Comparison of ENCODE assay signal across 17 cellular contexts in genomic region chr12:11856971-11857370, GRCh38.
DNase-seq lines count a peak whose midpoint lies in the region; ATAC-seq and TF ChIP-seq lines count a peak whose summit lies in the region.
"Had no signal": no experiment of that assay in that cellular context is flagged by ENCODE, and none has a peak within 500 bp of the region (broad histone marks: within the 10 kb centered on the region; RNA-seq: fewer than 3 reads in every experiment).

No MANE protein-coding gene starts in this region.

- H3K4me1 Mint-ChIP-seq in WTC11 = peaks cover 85% of the 10 kb centered on the region
- H3K4me1 Mint-ChIP-seq in progenitor cell of endocrine pancreas (ENCODE audit: low read depth) = peaks cover 33% of the 10 kb centered on the region

- no peaks in the 10 kb centered on the region for H4K20me1 ChIP-seq in BLaER1 treated with 17β-estradiol and CSF1 and Interleukin-3, amounts not matched to agents 10 nM and 100 nM

- CTCF ChIA-PET in WTC11 (lab: Charles Lee) = interaction anchor here (1.8 to 2.0 kb wide), 2 partner anchors 44 to 123 kb away, joined by 8 to 11 read pairs; no protein-coding TSS in a partner anchor

- H3K4me2 ChIP-seq in BLaER1 treated with 17β-estradiol and CSF1 and Interleukin-3, amounts not matched to agents 10 nM and 100 nM = peak overlapping the region; percentile 69 to 93 (median 83); a peak in 21 of 22 replicates

- TF ChIP-seq POLR2A in lower leg skin (IDR thresholded peaks at IDR 0.05) = no peak

- H3K9ac ChIP-seq in BLaER1 treated with 17β-estradiol and CSF1 and Interleukin-3, amounts not matched to agents 10 nM and 100 nM = peak overlapping the region in 9 of 11 experiments; percentile 73 to 83 (median 79); a peak in 16 of 22 replicates

- peak; percentile 22 for DNase-seq in KBM-7
- no peak for DNase-seq in WTC11 (ENCODE audit: low spot score)
- no peak for DNase-seq in lower lobe of right lung
- no peak for DNase-seq in progenitor cell of endocrine pancreas (ENCODE audit: low spot score, unreplicated experiment)
- no peak for DNase-seq in NCI-H1930 (lab: John Stamatoyannopoulos, UW)
- no peak for DNase-seq in lower leg skin (ENCODE audit: low spot score in 2 of 2)
- DNase-seq: activated CD4-positive, alpha-beta T cell treated with anti-CD3 and anti-CD28 coated beads, Interleukin-2, amount 50 U/mL, for 48 hours; activated gamma-delta T cell; BE2C; natural killer cell; NCI-H1417 treated with DMSO at 0.1 percent for 48 hours; NCI-H526; stimulated activated CD4-positive, alpha-beta T cell treated with anti-CD3 and anti-CD28 coated beads, Interleukin-4, amount 100 ng/mL, for 24 hours; T-helper 9 cell had no signal

- H3K4me3 Mint-ChIP-seq in WTC11 (no peak overlapping the region), progenitor cell of endocrine pancreas (ENCODE audit: low read depth) (no peak overlapping the region)
- H3K4me3 Mint-ChIP-seq: natural killer cell had no signal

- ATAC-seq in WTC11 (no peak), lower lobe of right lung (peak; percentile 50 to 70), GM19463 (IDR thresholded peaks at IDR 0.05; ENCODE audit: unreplicated experiment) (no peak)

- TF ChIP-seq CTCF in WTC11 (IDR thresholded peaks at IDR 0.05) (no peak), lower lobe of right lung (IDR thresholded peaks at IDR 0.05) (no peak), progenitor cell of endocrine pancreas (IDR thresholded peaks at IDR 0.05; ENCODE audit: unreplicated experiment) (no peak), lower leg skin (IDR thresholded peaks at IDR 0.05) (no peak)

- intact Hi-C loops in lower lobe of right lung (cut with DNase I) (no loop called here), lower leg skin (cut with DNase I; ENCODE audit: low total_unique reads) (loop anchor here (10.0 kb wide), 1 partner anchor 468 kb away; no protein-coding TSS in a partner anchor)

- WGBS in lower leg skin, 2 donors = 69 to 83% methylated on average over 7 of the region's 7 CpGs

- H3K27me3 Mint-ChIP-seq in WTC11 (ENCODE audit: low read depth) (no peaks in the 10 kb centered on the region), progenitor cell of endocrine pancreas (no peaks in the 10 kb centered on the region)

- H3K9me3 ChIP-seq in BLaER1 treated with 17β-estradiol and CSF1 and Interleukin-3, amounts not matched to agents 10 nM and 100 nM (replicated peaks in 1 of 11) = peaks cover 0 to 38% (median 27%) of the 10 kb centered on the region in 11 experiments; a peak in 15 of 22 replicates
- no peaks in the 10 kb centered on the region for H3K9me3 ChIP-seq in lower lobe of right lung
- H3K9me3 ChIP-seq: BE2C had no signal

- H3K36me3 Mint-ChIP-seq in WTC11 = peaks cover 12% of the 10 kb centered on the region
- H3K36me3 Mint-ChIP-seq in progenitor cell of endocrine pancreas (ENCODE audit: insufficient read depth) = peaks cover 34% of the 10 kb centered on the region

- peaks cover 63 to 90% (median 81%) of the 10 kb centered on the region in 11 experiments for H3K36me3 ChIP-seq in BLaER1 treated with 17β-estradiol and CSF1 and Interleukin-3, amounts not matched to agents 10 nM and 100 nM
- H3K36me3 ChIP-seq in lower lobe of right lung = peaks cover 45% of the 10 kb centered on the region
- H3K36me3 ChIP-seq: BE2C had no signal

- H3K4me1 ChIP-seq in BLaER1 treated with 17β-estradiol and CSF1 and Interleukin-3, amounts not matched to agents 10 nM and 100 nM = peaks cover 65 to 100% (median 90%) of the 10 kb centered on the region in 10 experiments
- peaks cover 33% of the 10 kb centered on the region for H3K4me1 ChIP-seq in lower lobe of right lung
- H3K4me1 ChIP-seq: BE2C had no signal

- H3K9me3 Mint-ChIP-seq in WTC11 (0 out of 2 replicates have a peak, but pooled peaks cover under 1% of the 10 kb centered on the region), progenitor cell of endocrine pancreas (ENCODE audit: low read depth) (no peaks in the 10 kb centered on the region)
- H3K9me3 Mint-ChIP-seq: natural killer cell had no signal

- POLR2A ChIA-PET in WTC11 (lab: Charles Lee) = interaction anchor here (1.4 kb wide), 1 partner anchor 44 kb away, joined by 3 read pairs; no protein-coding TSS in a partner anchor

- H3K27ac ChIP-seq in BLaER1 treated with 17β-estradiol and CSF1 and Interleukin-3, amounts not matched to agents 10 nM and 100 nM = peak overlapping the region; percentile 61 to 95 (median 90)
- H3K27ac ChIP-seq in lower lobe of right lung = no peak overlapping the region
- H3K27ac ChIP-seq: RWPE1 had no signal

- in situ Hi-C loops in KBM-7 (cut with MboI; ENCODE audit: low pct_unique_long_range_greater_than_20kb, low sequenced_read_pairs) = no loop called here

- no peaks in the 10 kb centered on the region for H3K27me3 ChIP-seq in BLaER1 treated with 17β-estradiol and CSF1 and Interleukin-3, amounts not matched to agents 10 nM and 100 nM
- no peaks in the 10 kb centered on the region for H3K27me3 ChIP-seq in lower lobe of right lung (ENCODE audit: low read depth)
- H3K27me3 ChIP-seq: BE2C had no signal

- H3K4me3 ChIP-seq in BLaER1 treated with 17β-estradiol and CSF1 and Interleukin-3, amounts not matched to agents 10 nM and 100 nM = no peak overlapping the region; a peak in 1 of 20 replicates
- H3K4me3 ChIP-seq in lower lobe of right lung (no peak overlapping the region), lower leg skin (ENCODE audit: low read depth, poor library complexity, severe bottlenecking) (no peak overlapping the region)

- peak overlapping the region; percentile 98 for H3K27ac Mint-ChIP-seq in WTC11
- H3K27ac Mint-ChIP-seq in progenitor cell of endocrine pancreas = no peak overlapping the region

TF ChIP-seq in WTC11, 78 proteins besides CTCF, POLR2A, EP300 and RAD21 (continues in another document):
- TF ChIP-seq ETV6 (CRISPR knock-in tag; IDR thresholded peaks at IDR 0.05) (no peak), ARID4B (CRISPR knock-in tag; IDR thresholded peaks at IDR 0.05; ENCODE audit: borderline replicate concordance) (no peak), ZNF396 (CRISPR knock-in tag; IDR thresholded peaks at IDR 0.05; ENCODE audit: borderline replicate concordance) (no peak), PREB (CRISPR knock-in tag; IDR thresholded peaks at IDR 0.05; ENCODE audit: borderline replicate concordance) (no peak), JAZF1 (CRISPR knock-in tag; IDR thresholded peaks at IDR 0.05) (no peak), CREM (CRISPR knock-in tag; IDR thresholded peaks at IDR 0.05) (no peak), NR3C1 (CRISPR knock-in tag; conservative IDR thresholded peaks at IDR 0.05; ENCODE audit: low read depth) (no peak)
- TF ChIP-seq, protein P1, sequence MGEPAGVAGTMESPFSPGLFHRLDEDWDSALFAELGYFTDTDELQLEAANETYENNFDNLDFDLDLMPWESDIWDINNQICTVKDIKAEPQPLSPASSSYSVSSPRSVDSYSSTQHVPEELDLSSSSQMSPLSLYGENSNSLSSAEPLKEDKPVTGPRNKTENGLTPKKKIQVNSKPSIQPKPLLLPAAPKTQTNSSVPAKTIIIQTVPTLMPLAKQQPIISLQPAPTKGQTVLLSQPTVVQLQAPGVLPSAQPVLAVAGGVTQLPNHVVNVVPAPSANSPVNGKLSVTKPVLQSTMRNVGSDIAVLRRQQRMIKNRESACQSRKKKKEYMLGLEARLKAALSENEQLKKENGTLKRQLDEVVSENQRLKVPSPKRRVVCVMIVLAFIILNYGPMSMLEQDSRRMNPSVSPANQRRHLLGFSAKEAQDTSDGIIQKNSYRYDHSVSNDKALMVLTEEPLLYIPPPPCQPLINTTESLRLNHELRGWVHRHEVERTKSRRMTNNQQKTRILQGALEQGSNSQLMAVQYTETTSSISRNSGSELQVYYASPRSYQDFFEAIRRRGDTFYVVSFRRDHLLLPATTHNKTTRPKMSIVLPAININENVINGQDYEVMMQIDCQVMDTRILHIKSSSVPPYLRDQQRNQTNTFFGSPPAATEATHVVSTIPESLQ (CRISPR knock-in tag; IDR thresholded peaks at IDR 0.05) = no peak

Comparison
In these comparisons a context has a peak if more than half of its experiments do, and no peak if none do; other contexts are left out.
1. ATAC-seq: peak in lower lobe of right lung (2 of 2); none in WTC11 (single experiment) and GM19463 (single experiment).